9 cellular contexts compared by ENCODE assay signal in genomic region chr2:234003972-234004617, GRCh38. TPM values are rescaled to one million over a fixed set of nuclear protein-coding genes. Genes with fewer than 3 reads are reported as not detected.
A peak's percentile ranks its signal among the peaks of the same experiment; 100 is the strongest.
DNase-seq lines count a peak whose midpoint lies in the region; TF ChIP-seq lines count a peak whose summit lies in the region.
"Had no signal": no experiment of that assay in that cellular context is flagged by ENCODE, and none has a peak within 500 bp of the region (broad histone marks: within the 10 kb centered on the region; RNA-seq: fewer than 3 reads in every experiment).

No MANE protein-coding gene starts in this region.

- peaks cover 5 to 17% of the 10 kb centered on the region in 2 experiments for H3K4me1 ChIP-seq in SK-N-SH (ENCODE audit: control insufficient read depth in 1 of 2, insufficient read depth in 2 of 2, low read depth in 1 of 2, low read length in 1 of 2)
- peaks cover 8% of the 10 kb centered on the region for H3K4me1 ChIP-seq in smooth muscle cell (ENCODE audit: low read depth)
- H3K4me1 ChIP-seq in right atrium auricular region = no peaks in the 10 kb centered on the region
- no peaks in the 10 kb centered on the region for H3K4me1 ChIP-seq in Peyer's patch

- H3K9ac ChIP-seq in SK-N-SH (peak overlapping the region; percentile 40; the same call in 1 of the 2 replicates), smooth muscle cell (ENCODE audit: low read depth) (no peak overlapping the region)

- 15% methylated on average over 8 of the region's 8 CpGs for WGBS in SK-N-SH (ENCODE audit: low lambda C conversion rate)
- 44% methylated on average over 8 of the region's 8 CpGs for WGBS in smooth muscle cell (ENCODE audit: low lambda C conversion rate)

- H3K9me3 ChIP-seq in SK-N-SH = no peaks in the 10 kb centered on the region
- no peaks in the 10 kb centered on the region for H3K9me3 ChIP-seq in smooth muscle cell (replicated peaks; ENCODE audit: low read depth)
- H3K9me3 ChIP-seq in right atrium auricular region = no peaks in the 10 kb centered on the region
- no peaks in the 10 kb centered on the region for H3K9me3 ChIP-seq in Peyer's patch

- TF ChIP-seq RAD21 in SK-N-SH (IDR thresholded peaks at IDR 0.05; ENCODE audit: low read length) = no peak

- peaks cover 4% of the 10 kb centered on the region for H3F3A ChIP-seq in SK-N-SH (replicated peaks; ENCODE audit: insufficient read depth)
- H3F3A ChIP-seq in smooth muscle cell (ENCODE audit: low read depth) = no peaks in the 10 kb centered on the region

- H4K20me1 ChIP-seq in SK-N-SH (ENCODE audit: insufficient read depth) = no peaks in the 10 kb centered on the region
- H4K20me1 ChIP-seq in smooth muscle cell (ENCODE audit: low read depth) = no peaks in the 10 kb centered on the region

- H3K27me3 ChIP-seq in SK-N-SH (ENCODE audit: insufficient read depth) (no peaks in the 10 kb centered on the region), smooth muscle cell (ENCODE audit: low read depth) (peaks cover 22% of the 10 kb centered on the region), right atrium auricular region (no peaks in the 10 kb centered on the region), Peyer's patch (no peaks in the 10 kb centered on the region)

- POLR2A ChIA-PET in AG04449 (lab: Yijun Ruan, JAX) (no interaction called here), HEK293T (lab: Yijun Ruan, JAX) (no interaction called here), SK-N-SH (lab: Yijun Ruan, JAX) (no interaction called here)

- TF ChIP-seq POLR2A in Peyer's patch (IDR thresholded peaks at IDR 0.05) = no peak

- TF ChIP-seq CTCF in AG04449 (IDR thresholded peaks at IDR 0.05; ENCODE audit: insufficient read depth, low read length, missing control alignments) (no peak), SK-N-SH (IDR thresholded peaks at IDR 0.05) (no peak), fibroblast of villous mesenchyme (IDR thresholded peaks at IDR 0.05; ENCODE audit: insufficient read depth, low read depth, low read length) (no peak), smooth muscle cell (IDR thresholded peaks at IDR 0.05; ENCODE audit: borderline replicate concordance, insufficient read depth, poor library complexity, severe bottlenecking) (no peak), right atrium auricular region (IDR thresholded peaks at IDR 0.05) (no peak), Peyer's patch (IDR thresholded peaks at IDR 0.05) (no peak)

- H3K36me3 ChIP-seq in SK-N-SH (replicated peaks in 1 of 2; ENCODE audit: control insufficient read depth in 1 of 2, insufficient read depth in 2 of 2, low read length in 1 of 2) (no peaks in the 10 kb centered on the region), smooth muscle cell (ENCODE audit: low read depth) (no peaks in the 10 kb centered on the region), right atrium auricular region (no peaks in the 10 kb centered on the region), Peyer's patch (no peaks in the 10 kb centered on the region)

- peak overlapping the region; percentile 48; the same call in 1 of the 2 replicates for H2AFZ ChIP-seq in SK-N-SH (ENCODE audit: low read depth)
- H2AFZ ChIP-seq in smooth muscle cell (ENCODE audit: low read depth) = no peak overlapping the region

- H3K4me2 ChIP-seq in SK-N-SH (peak overlapping the region; percentile 28; the same call in 1 of the 2 replicates), smooth muscle cell (no peak overlapping the region)

- H3K4me3 ChIP-seq in AG04449 (ENCODE audit: low read depth, low read length) (no peak overlapping the region), SK-N-SH (ENCODE audit: low read depth in 2 of 2, low read length in 1 of 2) (no peak overlapping the region), fibroblast of villous mesenchyme (ENCODE audit: low read depth, low read length) (no peak overlapping the region), smooth muscle cell (no peak overlapping the region), right atrium auricular region (no peak overlapping the region), Peyer's patch (no peak overlapping the region)

- H3K27ac ChIP-seq in SK-N-SH (ENCODE audit: low read depth in 2 of 2, low read length in 1 of 2) (peak overlapping the region; percentile 50 to 83), smooth muscle cell (ENCODE audit: low read depth) (no peak overlapping the region), right atrium auricular region (no peak overlapping the region), Peyer's patch (no peak overlapping the region)

- peak in 1 of 2 experiments; percentile 89; a peak in 2 of 4 replicates for TF ChIP-seq EP300 in SK-N-SH (IDR thresholded peaks at IDR 0.05; ENCODE audit: borderline replicate concordance in 1 of 2, low read depth in 1 of 2, low read length in 1 of 2)

- H3K79me2 ChIP-seq in SK-N-SH (ENCODE audit: insufficient read depth) = no peaks in the 10 kb centered on the region
- no peaks in the 10 kb centered on the region for H3K79me2 ChIP-seq in smooth muscle cell (ENCODE audit: low read depth)

- CTCF ChIA-PET in AG04449 (lab: Yijun Ruan, JAX) (no interaction called here), HEK293T (lab: Yijun Ruan, JAX) (interaction anchor here (0.6 kb wide), 1 partner anchor 552 kb away, joined by 3 read pairs; no protein-coding TSS in a partner anchor), SK-N-SH (lab: Yijun Ruan, JAX) (no interaction called here)

- DNase-seq in AG04449 (ENCODE audit: low read depth, low spot score) = peak; percentile 76
- peak; percentile 28 for DNase-seq in HEK293T (ENCODE audit: extremely low spot score)
- DNase-seq in SK-N-SH = no peak
- DNase-seq in fibroblast of villous mesenchyme (ENCODE audit: low read depth) = peak; percentile 56
- no peak for DNase-seq in germinal center (ENCODE audit: low spot score)
- DNase-seq in smooth muscle cell (lab: John Stamatoyannopoulos, UW; ENCODE audit: unreplicated experiment) = no peak
- no peak for DNase-seq in right atrium auricular region (ENCODE audit: low spot score)
- no peak for DNase-seq in Peyer's patch

- no peaks in the 10 kb centered on the region for H3K9me2 ChIP-seq in SK-N-SH

TF ChIP-seq in HEK293T, 16 proteins besides CTCF, POLR2A, EP300 and RAD21:
- no peak for TF ChIP-seq SP1 (IDR thresholded peaks at IDR 0.05)
- TF ChIP-seq TARDBP (IDR thresholded peaks at IDR 0.05) = no peak
- TF ChIP-seq PKNOX1 (IDR thresholded peaks at IDR 0.05) = no peak
- no peak for TF ChIP-seq BHLHE40 (IDR thresholded peaks at IDR 0.05; ENCODE audit: borderline replicate concordance)
- no peak for TF ChIP-seq ELF4 (IDR thresholded peaks at IDR 0.05)
- TF ChIP-seq SUZ12 (IDR thresholded peaks at IDR 0.05) = no peak

TF ChIP-seq in SK-N-SH, 30 proteins besides CTCF, POLR2A, EP300 and RAD21 (continues in another document):
- TF ChIP-seq EZH2phosphoT487 (IDR thresholded peaks at IDR 0.05; ENCODE audit: borderline replicate concordance, low read depth) (no peak), PBX3 (IDR thresholded peaks at IDR 0.05) (peak; percentile 67), TEAD4 (IDR thresholded peaks at IDR 0.05; ENCODE audit: borderline replicate concordance, insufficient read depth) (0 out of 2 replicates have a peak, but pooled peaks have one; percentile 31), FOXJ3 (CRISPR knock-in tag; IDR thresholded peaks at IDR 0.05) (no peak), MXI1 (IDR thresholded peaks at IDR 0.05; ENCODE audit: low read depth, low read length) (no peak), SMC3 (IDR thresholded peaks at IDR 0.05; ENCODE audit: low read depth, low read length) (no peak), SIN3A (IDR thresholded peaks at IDR 0.05; ENCODE audit: borderline replicate concordance, low read depth, low read length) (0 out of 2 replicates have a peak, but pooled peaks have one; percentile 50), TCF12 (IDR thresholded peaks at IDR 0.05) (peak; percentile 81), FOSL2 (IDR thresholded peaks at IDR 0.05; ENCODE audit: borderline replicate concordance, low read depth) (peak; percentile 92), POLR2AphosphoS5 (IDR thresholded peaks at IDR 0.05; ENCODE audit: low read depth, low read length) (0 out of 2 replicates have a peak, but pooled peaks have one; percentile 28), NRF1 (IDR thresholded peaks at IDR 0.05; ENCODE audit: low read depth, low read length) (no peak), RCOR1 (IDR thresholded peaks at IDR 0.05; ENCODE audit: low read length) (no peak), RFX5 (IDR thresholded peaks at IDR 0.05; ENCODE audit: low read length) (no peak)

RNA-seq across cellular contexts. Expression of gene SPP2, which starts 46.4 kb away (rescaled TPM):
- polyA plus RNA-seq in SK-N-SH (2012; rRNA removed) (0.19 and 0.30 TPM in 2 replicates), smooth muscle cell (not detected in 2 replicates)
- polyA plus RNA-seq in SK-N-SH (2012; cell fraction: cytosol; rRNA removed) = 0.87 and 0.88 TPM in 2 replicates
- polyA plus RNA-seq in SK-N-SH (2012; cell fraction: nucleus; rRNA removed) = 0.25 and 0.92 TPM in 2 replicates
- total RNA-seq in fibroblast of villous mesenchyme (not detected in 2 replicates), smooth muscle cell (not detected in 2 replicates), right atrium auricular region (not detected), Peyer's patch (not detected)
- total RNA-seq: lung microvascular endothelial cell had no signal

Comparison
In these comparisons a context has a peak if more than half of its experiments do, and no peak if none do; other contexts are left out.
1. DNase-seq: peak in AG04449 (single experiment), HEK293T (single experiment) and fibroblast of villous mesenchyme (single experiment); none in SK-N-SH (single experiment), germinal center (single experiment), smooth muscle cell (single experiment), right atrium auricular region (single experiment) and Peyer's patch (0 of 3).
2. H3K27ac ChIP-seq: peak in SK-N-SH (2 of 2); none in smooth muscle cell (single experiment), right atrium auricular region (0 of 2) and Peyer's patch (0 of 4).